In the genomic region with DNA sequence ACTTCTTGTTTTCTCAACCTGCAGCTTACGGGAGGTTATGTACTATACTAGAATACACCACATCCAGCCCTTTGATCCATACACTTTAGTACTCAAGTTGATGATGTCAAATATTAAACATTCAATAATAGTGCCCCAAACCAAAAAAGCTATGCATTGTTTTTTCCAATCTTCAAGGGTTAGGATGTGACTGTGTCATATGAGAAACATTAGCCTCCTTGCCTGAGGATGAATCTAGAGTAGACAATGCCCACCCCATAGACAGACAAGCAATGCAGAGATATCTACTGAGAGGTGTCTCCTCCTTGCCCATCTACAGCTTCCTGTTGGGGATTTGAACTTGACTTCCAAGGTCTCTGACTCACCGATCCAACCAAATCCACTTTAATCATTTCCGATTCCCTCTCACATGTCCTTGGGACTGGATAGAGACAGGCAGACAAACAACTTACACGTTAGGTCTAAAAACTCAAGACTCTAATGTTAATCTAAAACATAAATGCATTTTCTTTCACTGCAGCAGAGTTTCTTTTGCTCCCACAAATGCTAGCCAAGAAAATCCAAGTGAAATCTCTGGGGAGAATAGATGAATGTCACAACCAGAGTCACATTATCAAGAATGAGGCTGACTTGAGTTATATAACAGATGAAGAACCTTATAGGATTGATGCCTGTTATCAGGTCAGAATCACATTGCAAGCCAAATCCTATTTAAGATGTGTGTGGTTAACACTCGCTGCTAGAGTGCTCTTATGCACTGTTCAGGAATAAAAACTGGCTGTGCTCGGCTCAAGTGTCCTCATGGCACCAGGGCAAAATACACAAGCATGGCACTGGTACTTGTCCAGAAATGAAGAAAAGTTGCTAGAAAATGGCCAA, we compare ENCODE assay signal across 12 cellular contexts.
A peak's percentile ranks its signal among the peaks of the same experiment; 100 is the strongest.
DNase-seq lines count a peak whose midpoint lies in the region; ATAC-seq and TF ChIP-seq lines count a peak whose summit lies in the region.
"Had no signal": no experiment of that assay in that cellular context is flagged by ENCODE, and none has a peak within 500 bp of the region (broad histone marks: within the 10 kb centered on the region; RNA-seq: fewer than 3 reads in every experiment).

No MANE protein-coding gene starts in this region.

- H3K4me3 Mint-ChIP-seq in CD4-positive, alpha-beta T cell = no peak overlapping the region
- H3K4me3 Mint-ChIP-seq in T-helper 2 cell treated with Interferon-gamma antibody and Interleukin-4, amounts not matched to agents 5 μg/mL and 100 μg/mL, for 36 hours = peak overlapping the region; percentile 43

- H3K9me3 Mint-ChIP-seq in CD4-positive, alpha-beta T cell = no peaks in the 10 kb centered on the region
- H3K9me3 Mint-ChIP-seq in T-helper 2 cell treated with Interferon-gamma antibody and Interleukin-4, amounts not matched to agents 5 μg/mL and 100 μg/mL, for 36 hours = no peaks in the 10 kb centered on the region

- H3K27me3 Mint-ChIP-seq in CD4-positive, alpha-beta T cell = no peaks in the 10 kb centered on the region
- no peaks in the 10 kb centered on the region for H3K27me3 Mint-ChIP-seq in T-helper 2 cell treated with Interferon-gamma antibody and Interleukin-4, amounts not matched to agents 5 μg/mL and 100 μg/mL, for 36 hours (ENCODE audit: low read depth)

- POLR2A ChIA-PET in CD4-positive, alpha-beta T cell (lab: Charles Lee) = interaction anchor here (1.4 to 1.5 kb wide), 2 partner anchors 9 to 32 kb away, joined by 3 to 4 read pairs; no protein-coding TSS in a partner anchor

- DNase-seq in CD4-positive, alpha-beta T cell = no peak
- DNase-seq in T-helper 2 cell treated with Interferon-gamma antibody and Interleukin-4, amounts not matched to agents 5 μg/mL and 100 μg/mL, for 36 hours (ENCODE audit: low spot score) = no peak
- peak; percentile 39 for DNase-seq in foreskin melanocyte
- no peak for DNase-seq in left colon
- DNase-seq in stimulated activated CD8-positive, alpha-beta memory T cell treated with anti-CD3 and anti-CD28 coated beads, Interleukin-4, amount 100 ng/mL, for 48 hours = no peak
- DNase-seq: T-helper 9 cell had no signal

- peak overlapping the region; percentile 1 for H3K27ac Mint-ChIP-seq in CD4-positive, alpha-beta T cell
- H3K27ac Mint-ChIP-seq in T-helper 2 cell treated with Interferon-gamma antibody and Interleukin-4, amounts not matched to agents 5 μg/mL and 100 μg/mL, for 36 hours = peak overlapping the region; percentile 60

- H3K4me3 ChIP-seq in GM08714 (ENCODE audit: low read length) = peak overlapping the region; percentile 81
- H3K4me3 ChIP-seq: heart left ventricle, testis had no signal

- intact Hi-C loops in CD4-positive, alpha-beta T cell (cut with DNase I, micrococcal nuclease) = no loop called here
- intact Hi-C loops in left colon (cut with DNase I, micrococcal nuclease) = no loop called here

- CTCF ChIA-PET in CD4-positive, alpha-beta T cell (lab: Charles Lee) = interaction anchor here (1.2 to 1.4 kb wide), 3 partner anchors 74 to 75 kb away, joined by 3 to 4 read pairs (median 4); partner anchors contain the start of gene TNFAIP3

- ATAC-seq in CD4-positive, alpha-beta T cell (ENCODE audit: poor library complexity) = peak; percentile 23
- ATAC-seq in left colon (no peak), GM18520 (IDR thresholded peaks at IDR 0.05; ENCODE audit: unreplicated experiment) (no peak), GM21381 (IDR thresholded peaks at IDR 0.05; ENCODE audit: unreplicated experiment) (no peak)
- ATAC-seq: left lobe of liver had no signal

- no peaks in the 10 kb centered on the region for H3K27me3 ChIP-seq in CD4-positive, alpha-beta T cell (ENCODE audit: control insufficient read depth, insufficient read depth, low read length)
- H3K27me3 ChIP-seq: heart left ventricle, testis had no signal

- no peaks in the 10 kb centered on the region for H3K36me3 Mint-ChIP-seq in CD4-positive, alpha-beta T cell (ENCODE audit: low read depth)
- no peaks in the 10 kb centered on the region for H3K36me3 Mint-ChIP-seq in T-helper 2 cell treated with Interferon-gamma antibody and Interleukin-4, amounts not matched to agents 5 μg/mL and 100 μg/mL, for 36 hours (ENCODE audit: low read depth)

- no peak for TF ChIP-seq CTCF in CD4-positive, alpha-beta T cell (IDR thresholded peaks at IDR 0.05)

- H3K9me3 ChIP-seq in CD4-positive, alpha-beta T cell (ENCODE audit: control insufficient read depth, low read length) = no peaks in the 10 kb centered on the region
- H3K9me3 ChIP-seq: testis had no signal

- peaks cover 56% of the 10 kb centered on the region for H3K4me1 Mint-ChIP-seq in CD4-positive, alpha-beta T cell (ENCODE audit: low read depth)
- peaks cover 61% of the 10 kb centered on the region for H3K4me1 Mint-ChIP-seq in T-helper 2 cell treated with Interferon-gamma antibody and Interleukin-4, amounts not matched to agents 5 μg/mL and 100 μg/mL, for 36 hours (ENCODE audit: low read depth)

- H3K27ac ChIP-seq in CD4-positive, alpha-beta T cell (ENCODE audit: low read depth, low read length) = no peak overlapping the region
- H3K27ac ChIP-seq: testis had no signal
